10 cellular contexts compared by ENCODE assay signal in the genomic region with DNA sequence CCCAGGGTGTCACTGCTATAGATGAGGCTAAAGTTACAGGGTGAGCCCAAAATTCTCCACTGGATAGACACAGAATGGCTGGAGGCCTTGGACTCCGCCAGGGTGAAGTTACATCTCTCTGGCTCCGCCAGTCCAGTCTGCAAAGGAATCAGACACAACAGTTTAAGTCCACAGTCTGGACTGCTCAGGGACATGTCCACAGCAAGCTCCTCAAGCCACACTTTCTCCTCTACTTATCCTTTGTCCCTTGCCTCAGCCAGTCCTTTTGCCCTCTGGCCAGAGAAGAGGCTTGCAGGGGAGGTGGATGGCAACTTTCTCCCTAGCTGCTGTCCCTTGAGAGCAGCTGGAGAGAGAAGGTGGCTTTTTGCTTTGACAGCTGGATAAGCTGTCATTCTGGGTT. TPM values are rescaled to one million over a fixed set of nuclear protein-coding genes. Genes with fewer than 3 reads are reported as not detected.
DNase-seq lines count a peak whose midpoint lies in the region; ATAC-seq, FAIRE-seq and TF ChIP-seq lines count a peak whose summit lies in the region.
"Had no signal": no experiment of that assay in that cellular context is flagged by ENCODE, and none has a peak within 500 bp of the region (broad histone marks: within the 10 kb centered on the region; RNA-seq: fewer than 3 reads in every experiment).

No MANE protein-coding gene starts in this region.

- H3K27me3 ChIP-seq in HUES64 (ENCODE audit: insufficient read depth, low read length) = peaks cover 32% of the 10 kb centered on the region
- H3K27me3 ChIP-seq in mucosa of stomach (ENCODE audit: control insufficient read depth, insufficient read depth, low read length) = peaks cover 12% of the 10 kb centered on the region
- peaks cover 0 to 5% of the 10 kb centered on the region in 2 donors for H3K27me3 ChIP-seq in naive thymus-derived CD4-positive, alpha-beta T cell (ENCODE audit: control insufficient read depth in 2 of 2, insufficient read depth in 2 of 2, low read length in 2 of 2)
- no peaks in the 10 kb centered on the region for H3K27me3 ChIP-seq in MM.1S (replicated peaks; ENCODE audit: insufficient read depth, low read length)

- intact Hi-C loops in naive thymus-derived CD4-positive, alpha-beta T cell (cut with micrococcal nuclease) = no loop called here

- H3K9me3 ChIP-seq in A549 = no peaks in the 10 kb centered on the region
- H3K9me3 ChIP-seq in HUES64 (ENCODE audit: insufficient read depth, low read depth, low read length) = 0 out of 2 replicates have a peak, but pooled peaks cover 4% of the 10 kb centered on the region
- no peaks in the 10 kb centered on the region for H3K9me3 ChIP-seq in mucosa of stomach (ENCODE audit: control insufficient read depth, low read length)
- no peaks in the 10 kb centered on the region for H3K9me3 ChIP-seq in naive thymus-derived CD4-positive, alpha-beta T cell (ENCODE audit: control insufficient read depth in 2 of 3, low read length in 3 of 3)
- H3K9me3 ChIP-seq in MM.1S (replicated peaks; ENCODE audit: insufficient read depth, low read length) = no peaks in the 10 kb centered on the region

- H3K27ac ChIP-seq in A549 (no peak overlapping the region), HUES64 (ENCODE audit: low read depth, low read length) (no peak overlapping the region), MM.1S (ENCODE audit: low read length) (no peak overlapping the region)
- no peak overlapping the region for H3K27ac ChIP-seq in naive thymus-derived CD4-positive, alpha-beta T cell (ENCODE audit: low read depth, low read length)

- no peak for TF ChIP-seq EP300 in A549 (IDR thresholded peaks at IDR 0.05)

- H3K4me3 ChIP-seq in A549 (peak overlapping the region; percentile 58), HUES64 (ENCODE audit: low read length) (peak overlapping the region; percentile 68), mucosa of stomach (ENCODE audit: low read length) (peak overlapping the region; percentile 47), MM.1S (ENCODE audit: low read length) (no peak overlapping the region)
- no peak overlapping the region for H3K4me3 ChIP-seq in naive thymus-derived CD4-positive, alpha-beta T cell (ENCODE audit: low read length)

- ATAC-seq in A549 = peak; percentile 56 to 61; a peak in 4 of 6 replicates
- no peak for ATAC-seq in HG03432 (IDR thresholded peaks at IDR 0.05; ENCODE audit: unreplicated experiment)
- ATAC-seq in naive thymus-derived CD4-positive, alpha-beta T cell = no peak
- no peak for ATAC-seq in GM18517 (IDR thresholded peaks at IDR 0.05; ENCODE audit: unreplicated experiment)

- H3K36me3 Mint-ChIP-seq in naive thymus-derived CD4-positive, alpha-beta T cell = no peaks in the 10 kb centered on the region

- TF ChIP-seq POLR2A in A549 (IDR thresholded peaks at IDR 0.05; ENCODE audit: low read length) = no peak

- FAIRE-seq in A549 (lab: Jason Lieb, UNC) = no peak

- DNase-seq in A549 (ENCODE audit: low read depth in 1 of 2, low spot score in 1 of 2) (no peak), ecto neural progenitor cell (ENCODE audit: low spot score) (peak; percentile 48), MM.1S (no peak)
- DNase-seq in naive thymus-derived CD4-positive, alpha-beta T cell = no peak
- DNase-seq: NK-92 treated with Interleukin-12 subunit alpha and Interleukin-12 subunit beta, amount 100 ng/mL, for 24 hours had no signal

- WGBS in A549 (ENCODE audit: missing lambda C conversion rate) = 86% methylated on average over 2 of the region's 2 CpGs
- WGBS in HUES64 = 96% methylated on average over 2 of the region's 2 CpGs

- peaks cover 55 to 62% (median 59%) of the 10 kb centered on the region in 5 donors for H3K27me3 Mint-ChIP-seq in naive thymus-derived CD4-positive, alpha-beta T cell

- TF ChIP-seq CTCF in A549 (IDR thresholded peaks at IDR 0.05) (no peak), MM.1S (IDR thresholded peaks at IDR 0.05; ENCODE audit: low read length) (no peak)

- peaks cover 0 to 14% (median 5%) of the 10 kb centered on the region in 7 donors for H3K4me1 Mint-ChIP-seq in naive thymus-derived CD4-positive, alpha-beta T cell

- peaks cover 0 to 4% (median 0%) of the 10 kb centered on the region in 11 donors for H3K9me3 Mint-ChIP-seq in naive thymus-derived CD4-positive, alpha-beta T cell

- CTCF ChIA-PET in A549 (lab: Yijun Ruan, JAX) = interaction anchor here (0.6 kb wide), 1 partner anchor 124 kb away, joined by 3 read pairs; no protein-coding TSS in a partner anchor
- CTCF ChIA-PET in naive thymus-derived CD4-positive, alpha-beta T cell (lab: Charles Lee) = no interaction called here

- H3K4me3 Mint-ChIP-seq in naive thymus-derived CD4-positive, alpha-beta T cell = peak overlapping the region in 4 of 10 donors; percentile 26 to 49 (median 30)

- no peak overlapping the region for H3K9ac ChIP-seq in HUES64 (ENCODE audit: low read depth, low read length)
- H3K9ac ChIP-seq in mucosa of stomach (ENCODE audit: low read length) = peak overlapping the region; percentile 56
- no peak overlapping the region for H3K9ac ChIP-seq in MM.1S (ENCODE audit: low read length)

- H3K36me3 ChIP-seq in HUES64 (ENCODE audit: insufficient read depth, low read length) (no peaks in the 10 kb centered on the region), mucosa of stomach (ENCODE audit: control insufficient read depth, insufficient read depth, low read length) (no peaks in the 10 kb centered on the region), MM.1S (replicated peaks; ENCODE audit: insufficient read depth, low read length) (no peaks in the 10 kb centered on the region)
- H3K36me3 ChIP-seq in naive thymus-derived CD4-positive, alpha-beta T cell (ENCODE audit: control insufficient read depth in 2 of 3, insufficient read depth in 3 of 3, low read length in 3 of 3) = no peaks in the 10 kb centered on the region

- no peaks in the 10 kb centered on the region for H3K9me2 ChIP-seq in MM.1S (replicated peaks; ENCODE audit: insufficient read depth, low read length)

- TF ChIP-seq RAD21 in A549 (conservative IDR thresholded peaks at IDR 0.05 in 1 of 2, IDR thresholded peaks at IDR 0.05 in 1 of 2) = no peak

- no peaks in the 10 kb centered on the region for H4K20me1 ChIP-seq in MM.1S (ENCODE audit: insufficient read depth, low read length)

- POLR2A ChIA-PET in A549 (lab: Yijun Ruan, JAX) = no interaction called here
- POLR2A ChIA-PET in naive thymus-derived CD4-positive, alpha-beta T cell (lab: Charles Lee) = no interaction called here

- no peaks in the 10 kb centered on the region for H3K4me1 ChIP-seq in A549
- H3K4me1 ChIP-seq in HUES64 (ENCODE audit: insufficient read depth, low read length) = peaks cover 11% of the 10 kb centered on the region
- peaks cover 13% of the 10 kb centered on the region for H3K4me1 ChIP-seq in mucosa of stomach (ENCODE audit: control insufficient read depth, insufficient read depth, low read length)
- H3K4me1 ChIP-seq in naive thymus-derived CD4-positive, alpha-beta T cell (ENCODE audit: control insufficient read depth in 2 of 2, insufficient read depth in 2 of 2, low read length in 2 of 2) = no peaks in the 10 kb centered on the region
- no peaks in the 10 kb centered on the region for H3K4me1 ChIP-seq in MM.1S (ENCODE audit: low read length)

- H3K27ac Mint-ChIP-seq in naive thymus-derived CD4-positive, alpha-beta T cell = no peak overlapping the region

- H3K4me2 ChIP-seq in A549 (peak overlapping the region; percentile 95), MM.1S (ENCODE audit: low read depth, low read length) (no peak overlapping the region)

- H3K79me2 ChIP-seq in MM.1S (ENCODE audit: low read length) = no peaks in the 10 kb centered on the region

- H3F3A ChIP-seq in MM.1S (ENCODE audit: insufficient read depth, low read length) = no peaks in the 10 kb centered on the region

- H2AFZ ChIP-seq in MM.1S (ENCODE audit: low read length) = no peak overlapping the region

TF ChIP-seq in A549, 52 proteins besides CTCF, POLR2A, EP300 and RAD21 (continues in another document):
- TF ChIP-seq CBX8 (IDR thresholded peaks at IDR 0.05) (no peak), KDM5A (IDR thresholded peaks at IDR 0.05) (no peak), GATA3 (IDR thresholded peaks at IDR 0.05; ENCODE audit: borderline replicate concordance) (no peak), MYC (IDR thresholded peaks at IDR 0.05; ENCODE audit: borderline replicate concordance, low read length) (no peak), ESRRA (IDR thresholded peaks at IDR 0.05; ENCODE audit: borderline replicate concordance, low read length) (no peak), REST (IDR thresholded peaks at IDR 0.05) (no peak), HOXB5 (CRISPR knock-in tag; IDR thresholded peaks at IDR 0.05) (no peak)

RNA-seq across cellular contexts. Expression of gene PTPRB, which starts 28.0 kb away (rescaled TPM):
- polyA plus RNA-seq in A549 (2011; rRNA removed) (0.34 and 0.45 TPM in 2 replicates), A549 (2017; fragmentation: RNase III; extraction: RNeasy Plus Mini Kit Qiagen cat#74134 plus additional on column Dnase treatment) (0.16 to 0.57 TPM (median 0.26 TPM) in 3 replicates)
- 0.05 and 0.06 TPM in 2 replicates for polyA plus RNA-seq in A549 (2012; cell fraction: cytosol; rRNA removed)
- polyA plus RNA-seq in A549 (2012; cell fraction: nucleus; rRNA removed) = 0.01 and 0.02 TPM in 2 replicates
- polyA minus RNA-seq in A549 (2011; rRNA and poly(A)+ RNA removed) = 0.49 and 0.70 TPM in 2 replicates
- 0.45 TPM for polyA plus RNA-seq in HUES64 (2013, experiment 1 of 2)
- polyA plus RNA-seq in HUES64 (2013, experiment 2 of 2) = 0.57 TPM
- total RNA-seq in naive thymus-derived CD4-positive, alpha-beta T cell = under 1 TPM in 2 of 5 experiments, not detected in 3; 0.16 to 0.24 TPM
- not detected for polyA plus RNA-seq in naive thymus-derived CD4-positive, alpha-beta T cell
- total RNA-seq: G401 had no signal

Comparison
In these comparisons a context has a peak if more than half of its experiments do, and no peak if none do; other contexts are left out.
1. ATAC-seq: peak in A549 (2 of 2); none in HG03432 (single experiment), naive thymus-derived CD4-positive, alpha-beta T cell (single experiment) and GM18517 (single experiment).
2. H3K4me3 ChIP-seq: peak in A549 (single experiment), HUES64 (single experiment) and mucosa of stomach (single experiment); none in naive thymus-derived CD4-positive, alpha-beta T cell (single experiment) and MM.1S (single experiment).